21 cellular contexts compared by ENCODE assay signal in the genomic region with DNA sequence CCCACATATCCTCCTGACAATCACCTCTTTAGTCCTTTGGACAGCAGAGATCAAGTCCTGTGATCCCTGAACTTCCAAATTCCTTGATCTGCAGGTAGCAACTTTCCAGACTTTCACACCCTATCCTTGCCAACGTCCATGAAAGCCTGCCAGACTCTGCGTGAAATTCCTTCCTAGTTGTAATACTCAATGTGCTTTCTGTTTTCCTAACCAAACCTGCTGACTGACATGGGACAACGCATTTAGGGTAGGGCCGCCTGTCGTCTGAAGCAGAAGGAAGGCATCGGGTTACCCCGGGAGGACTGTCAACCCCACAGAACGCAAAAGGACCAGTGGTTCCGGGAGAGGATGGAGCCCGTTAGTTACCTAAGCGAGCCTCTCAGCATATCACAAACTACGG. TPM values are rescaled to one million over a fixed set of nuclear protein-coding genes. Genes with fewer than 3 reads are reported as not detected.
DNase-seq lines count a peak whose midpoint lies in the region; ATAC-seq and TF ChIP-seq lines count a peak whose summit lies in the region.
"Had no signal": no experiment of that assay in that cellular context is flagged by ENCODE, and none has a peak within 500 bp of the region (broad histone marks: within the 10 kb centered on the region; RNA-seq: fewer than 3 reads in every experiment).

No MANE protein-coding gene starts in this region.

- H3K36me3 Mint-ChIP-seq in endodermal cell (ENCODE audit: low read depth): no peaks in the 10 kb centered on the region
- no peaks in the 10 kb centered on the region for H3K36me3 Mint-ChIP-seq in naive thymus-derived CD4-positive, alpha-beta T cell
- H3K36me3 Mint-ChIP-seq: CD4-positive, CD25-positive, alpha-beta regulatory T cell had no signal

- H3K9me3 ChIP-seq in endodermal cell (ENCODE audit: control insufficient read depth, low read length) (no peaks in the 10 kb centered on the region), gastrocnemius medialis (no peaks in the 10 kb centered on the region)
- H3K9me3 ChIP-seq in naive thymus-derived CD4-positive, alpha-beta T cell (ENCODE audit: control insufficient read depth in 2 of 3, low read length in 3 of 3): no peaks in the 10 kb centered on the region
- H3K9me3 ChIP-seq: BE2C, Caco-2 had no signal

- no peak overlapping the region for H3K27ac Mint-ChIP-seq in endodermal cell
- no peak overlapping the region for H3K27ac Mint-ChIP-seq in naive thymus-derived CD4-positive, alpha-beta T cell
- H3K27ac Mint-ChIP-seq: CD4-positive, CD25-positive, alpha-beta regulatory T cell had no signal

- H3K27ac ChIP-seq in endodermal cell (ENCODE audit: low read depth, low read length): no peak overlapping the region
- peak overlapping the region in 2 of 4 donors; percentile 14 to 49 for H3K27ac ChIP-seq in gastrocnemius medialis
- H3K27ac ChIP-seq in naive thymus-derived CD4-positive, alpha-beta T cell (ENCODE audit: low read depth, low read length): no peak overlapping the region

- peaks cover 4% of the 10 kb centered on the region for H3K4me1 Mint-ChIP-seq in endodermal cell
- H3K4me1 Mint-ChIP-seq in naive thymus-derived CD4-positive, alpha-beta T cell: peaks cover 0 to 3% (median 0%) of the 10 kb centered on the region in 7 donors
- H3K4me1 Mint-ChIP-seq: CD4-positive, CD25-positive, alpha-beta regulatory T cell had no signal

- POLR2A ChIA-PET in naive thymus-derived CD4-positive, alpha-beta T cell (lab: Charles Lee): no interaction called here

- H3K27me3 Mint-ChIP-seq in endodermal cell (ENCODE audit: insufficient read depth): peaks cover 7% of the 10 kb centered on the region
- H3K27me3 Mint-ChIP-seq in naive thymus-derived CD4-positive, alpha-beta T cell: peaks cover 12 to 22% (median 16%) of the 10 kb centered on the region in 5 donors

- H3K36me3 ChIP-seq in endodermal cell (ENCODE audit: control insufficient read depth, insufficient read depth, low read length): no peaks in the 10 kb centered on the region
- no peaks in the 10 kb centered on the region for H3K36me3 ChIP-seq in gastrocnemius medialis
- H3K36me3 ChIP-seq in naive thymus-derived CD4-positive, alpha-beta T cell (ENCODE audit: control insufficient read depth in 2 of 3, insufficient read depth in 3 of 3, low read length in 3 of 3): no peaks in the 10 kb centered on the region
- H3K36me3 ChIP-seq: BE2C had no signal

- H3K4me1 ChIP-seq in endodermal cell (ENCODE audit: control insufficient read depth, insufficient read depth, low read length): no peaks in the 10 kb centered on the region
- no peaks in the 10 kb centered on the region for H3K4me1 ChIP-seq in gastrocnemius medialis
- no peaks in the 10 kb centered on the region for H3K4me1 ChIP-seq in naive thymus-derived CD4-positive, alpha-beta T cell (ENCODE audit: control insufficient read depth in 2 of 2, insufficient read depth in 2 of 2, low read length in 2 of 2)
- H3K4me1 ChIP-seq: BE2C, Caco-2 had no signal

- in situ Hi-C loops in G401 (cut with HindIII; ENCODE audit: low sequenced_read_pairs) (no loop called here), SK-MEL-5 (cut with HindIII; ENCODE audit: low pct_unique_long_range_greater_than_20kb, low sequenced_read_pairs) (no loop called here), gastrocnemius medialis (cut with MboI; ENCODE audit: low sequenced_read_pairs in 4 of 4) (no loop called here)

- intact Hi-C loops in gastrocnemius medialis (cut with DNase I; ENCODE audit: low total_unique reads): no loop called here
- intact Hi-C loops in naive thymus-derived CD4-positive, alpha-beta T cell (cut with micrococcal nuclease): no loop called here

- peaks cover 2% of the 10 kb centered on the region for H3K9me3 Mint-ChIP-seq in endodermal cell
- H3K9me3 Mint-ChIP-seq in naive thymus-derived CD4-positive, alpha-beta T cell: peaks cover 0 to 9% (median 0%) of the 10 kb centered on the region in 11 donors

- no peak overlapping the region for H3K9ac ChIP-seq in endodermal cell (ENCODE audit: extremely low read depth, low read length, poor library complexity, severe bottlenecking)

- CTCF ChIA-PET in naive thymus-derived CD4-positive, alpha-beta T cell (lab: Charles Lee): no interaction called here

- TF ChIP-seq POLR2A in gastrocnemius medialis (IDR thresholded peaks at IDR 0.05): no peak

- peak in 1 of 2 donors; percentile 76 for ATAC-seq in gastrocnemius medialis
- ATAC-seq in naive thymus-derived CD4-positive, alpha-beta T cell: no peak
- ATAC-seq: PC-3 had no signal

- H3K27me3 ChIP-seq in endodermal cell (ENCODE audit: control insufficient read depth, insufficient read depth, low read length, poor library complexity, severe bottlenecking) (no peaks in the 10 kb centered on the region), gastrocnemius medialis (no peaks in the 10 kb centered on the region)
- H3K27me3 ChIP-seq in naive thymus-derived CD4-positive, alpha-beta T cell (ENCODE audit: control insufficient read depth in 2 of 2, insufficient read depth in 2 of 2, low read length in 2 of 2): no peaks in the 10 kb centered on the region
- H3K27me3 ChIP-seq: BE2C had no signal

- TF ChIP-seq CTCF in endodermal cell (conservative IDR thresholded peaks at IDR 0.05): no peak
- no peak for TF ChIP-seq CTCF in gastrocnemius medialis (IDR thresholded peaks at IDR 0.05 in 4 of 5, conservative IDR thresholded peaks at IDR 0.05 in 1 of 5)

- 55 to 63% methylated on average over 11 to 12 of the region's 12 CpGs for WGBS in endodermal cell (ENCODE audit: insufficient coverage in 1 of 2, insufficient read length in 1 of 2), 2 experiments

- H3K4me3 ChIP-seq in endodermal cell (ENCODE audit: low read length) (no peak overlapping the region), gastrocnemius medialis (no peak overlapping the region)
- no peak overlapping the region for H3K4me3 ChIP-seq in naive thymus-derived CD4-positive, alpha-beta T cell (ENCODE audit: low read length)

- no peak overlapping the region for H3K4me3 Mint-ChIP-seq in endodermal cell
- H3K4me3 Mint-ChIP-seq in naive thymus-derived CD4-positive, alpha-beta T cell: no peak overlapping the region
- H3K4me3 Mint-ChIP-seq: CD4-positive, CD25-positive, alpha-beta regulatory T cell had no signal

- DNase-seq in G401 (ENCODE audit: low spot score): peak; percentile 23
- peak; percentile 16 for DNase-seq in SK-MEL-5 (ENCODE audit: low read depth, low spot score)
- DNase-seq in endodermal cell: peak; percentile 79
- DNase-seq in gastrocnemius medialis: peak; percentile 25 to 50
- no peak for DNase-seq in naive thymus-derived CD4-positive, alpha-beta T cell
- DNase-seq in mucosa of gallbladder (ENCODE audit: low spot score): no peak
- DNase-seq in stimulated activated CD4-positive, alpha-beta T cell treated with anti-CD3 and anti-CD28 coated beads, Interleukin-1b, Interleukin-23, amount 100 ng/mL, for 48 hours: no peak
- DNase-seq: BE2C; Caco-2; CD4-positive, CD25-positive, alpha-beta regulatory T cell; GF-D8; GOT3; NCI-H1417 treated with DMSO at 0.1 percent for 48 hours; NCI-H187 treated with DMSO at 0.1 percent for 48 hours; NCI-H2227 treated with DMSO at 0.1 percent for 48 hours; NCI-H510A treated with DMSO at 0.1 percent for 48 hours; PC-3; RPMI8226; SHP77 treated with DMSO at 0.1 percent for 48 hours had no signal

RNA-seq across cellular contexts. Expression of a gene that starts 23.9 kb away (rescaled TPM):
- 0.12 and 0.64 TPM in 2 replicates for total RNA-seq in G401 (2014; rRNA removed; shearing (Covaris generic))
- not detected in 2 replicates for total RNA-seq in SK-MEL-5 (2014; rRNA removed; shearing (Covaris generic))
- 0.01 TPM in 2 replicates for polyA plus RNA-seq in SK-MEL-5 (2015; cell fraction: cytosol; rRNA removed)
- polyA plus RNA-seq in SK-MEL-5 (2015; cell fraction: nucleus; rRNA removed): not detected in 2 replicates
- under 1 TPM; 0.24 to 0.40 TPM for total RNA-seq in endodermal cell
- polyA plus RNA-seq in endodermal cell (2013, experiment 1 of 2): 4.0 TPM
- polyA plus RNA-seq in endodermal cell (2013, experiment 2 of 2): 3.9 TPM
- 10 to 100 TPM in 2 of 4 donors, 1 to 10 TPM in 2; 1.6 to 17.4 (median 10.3) TPM for total RNA-seq in gastrocnemius medialis
- not detected for total RNA-seq in naive thymus-derived CD4-positive, alpha-beta T cell
- not detected for polyA plus RNA-seq in naive thymus-derived CD4-positive, alpha-beta T cell
- total RNA-seq in mucosa of gallbladder: 2.4 TPM
- total RNA-seq: Caco-2; CD4-positive, CD25-positive, alpha-beta regulatory T cell; HT-29; MCF 10A; PC-3 had no signal
- polyA plus RNA-seq: CD4-positive, CD25-positive, alpha-beta regulatory T cell had no signal

Comparison
In these comparisons a context has a peak if more than half of its experiments do, and no peak if none do; other contexts are left out.
1. DNase-seq: peak in G401 (single experiment), SK-MEL-5 (single experiment), endodermal cell (single experiment) and gastrocnemius medialis (2 of 2); none in naive thymus-derived CD4-positive, alpha-beta T cell (0 of 9), mucosa of gallbladder (single experiment) and stimulated activated CD4-positive, alpha-beta T cell treated with anti-CD3 and anti-CD28 coated beads, Interleukin-1b, Interleukin-23, amount 100 ng/mL, for 48 hours (single experiment).